Comparison of ENCODE assay signal across 1 cellular context in genomic region chr2:103289101-103289725, GRCh38.
TF ChIP-seq lines count a peak whose summit lies in the region.

No MANE protein-coding gene starts in this region.

TF ChIP-seq in WTC11, 78 proteins besides CTCF, POLR2A, EP300 and RAD21 (continued from another document):
- TF ChIP-seq ESRRA (CRISPR knock-in tag; IDR thresholded peaks at IDR 0.05; ENCODE audit: borderline replicate concordance) (no peak), CREB1 (CRISPR knock-in tag; IDR thresholded peaks at IDR 0.05) (no peak), JUN (CRISPR knock-in tag; IDR thresholded peaks at IDR 0.05) (no peak), AFF4 (CRISPR knock-in tag; IDR thresholded peaks at IDR 0.05; ENCODE audit: borderline replicate concordance) (no peak), ZBTB43 (CRISPR knock-in tag; IDR thresholded peaks at IDR 0.05) (no peak), ZNF671 (CRISPR knock-in tag; IDR thresholded peaks at IDR 0.05) (no peak), FOXP1 (CRISPR knock-in tag; IDR thresholded peaks at IDR 0.05; ENCODE audit: borderline replicate concordance) (no peak), ZBTB21 (CRISPR knock-in tag; IDR thresholded peaks at IDR 0.05; ENCODE audit: borderline replicate concordance) (no peak), TP53 (CRISPR knock-in tag; IDR thresholded peaks at IDR 0.05) (no peak), ZNF219 (CRISPR knock-in tag; IDR thresholded peaks at IDR 0.05; ENCODE audit: borderline replicate concordance) (no peak), E2F5 (CRISPR knock-in tag; IDR thresholded peaks at IDR 0.05) (no peak), SMAD4 (CRISPR knock-in tag; IDR thresholded peaks at IDR 0.05) (no peak), MYBL2 (CRISPR knock-in tag; IDR thresholded peaks at IDR 0.05) (no peak), ETV6 (CRISPR knock-in tag; IDR thresholded peaks at IDR 0.05) (no peak), NR1H2 (CRISPR knock-in tag; IDR thresholded peaks at IDR 0.05) (no peak)
